21 cellular contexts compared by ENCODE assay signal in the genomic region with DNA sequence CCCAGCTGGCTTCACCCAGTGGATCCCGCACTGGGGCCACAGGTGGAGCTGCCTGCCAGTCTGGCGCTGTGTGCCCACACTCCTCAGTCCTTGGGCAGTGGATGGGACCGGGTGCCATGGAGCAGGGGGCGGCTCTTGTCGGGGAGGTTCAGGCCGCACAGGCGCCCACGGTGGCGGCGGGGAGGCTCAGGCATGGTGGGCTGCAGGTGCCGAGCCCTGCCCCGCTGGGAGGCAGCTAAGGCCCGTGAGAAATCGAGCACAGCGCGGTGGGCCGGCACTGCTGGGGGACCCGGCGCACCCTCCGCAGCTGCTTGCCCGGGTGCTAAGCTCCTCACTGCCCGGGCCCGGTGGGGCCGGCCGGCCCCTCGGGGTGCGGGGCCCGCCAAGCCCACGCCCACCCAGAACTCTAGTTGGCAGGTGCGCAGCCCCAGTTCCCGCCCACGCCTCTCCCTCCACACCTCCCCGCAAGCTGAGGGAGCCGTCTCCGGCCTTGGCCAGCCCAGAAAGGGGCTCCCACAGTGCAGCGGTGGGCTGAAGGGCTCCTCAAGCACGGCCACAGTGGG. TPM values are rescaled to one million over a fixed set of nuclear protein-coding genes. Genes with fewer than 3 reads are reported as not detected.
DNase-seq lines count a peak whose midpoint lies in the region; ATAC-seq and TF ChIP-seq lines count a peak whose summit lies in the region.
"Had no signal": no experiment of that assay in that cellular context is flagged by ENCODE, and none has a peak within 500 bp of the region (broad histone marks: within the 10 kb centered on the region; RNA-seq: fewer than 3 reads in every experiment).

No MANE protein-coding gene starts in this region.

- H3K36me3 ChIP-seq in RWPE2 (ENCODE audit: low read depth), result no peaks in the 10 kb centered on the region
- H3K36me3 ChIP-seq: HAP-1 had no signal

- no peaks in the 10 kb centered on the region for H3K4me1 Mint-ChIP-seq in stimulated activated memory B cell treated with anti-CD40 and anti-IgM and Interleukin-4, amounts not matched to agents 10 μg/mL and 1 μg/mL and 100 μg/mL, for 72 hours
- no peaks in the 10 kb centered on the region for H3K4me1 Mint-ChIP-seq in activated CD8-positive, alpha-beta memory T cell treated with anti-CD3 and anti-CD28 coated beads, Interleukin-2, amount 10 ng/mL, durations not matched to agents 7 days and 5 days
- no peaks in the 10 kb centered on the region for H3K4me1 Mint-ChIP-seq in natural killer cell
- H3K4me1 Mint-ChIP-seq: CD4-positive, alpha-beta memory T cell had no signal

- CTCF ChIA-PET in activated CD8-positive, alpha-beta memory T cell treated with anti-CD3 and anti-CD28 coated beads, Interleukin-2, amount 10 ng/mL, durations not matched to agents 7 days and 5 days (lab: Charles Lee), result interaction anchor here (1.3 kb wide), 1 partner anchor 119 kb away, joined by 3 read pairs; no protein-coding TSS in a partner anchor

- no peak overlapping the region for H3K27ac Mint-ChIP-seq in stimulated activated memory B cell treated with anti-CD40 and anti-IgM and Interleukin-4, amounts not matched to agents 10 μg/mL and 1 μg/mL and 100 μg/mL, for 72 hours
- no peak overlapping the region for H3K27ac Mint-ChIP-seq in activated CD8-positive, alpha-beta memory T cell treated with anti-CD3 and anti-CD28 coated beads, Interleukin-2, amount 10 ng/mL, durations not matched to agents 7 days and 5 days
- H3K27ac Mint-ChIP-seq in natural killer cell, result no peak overlapping the region
- H3K27ac Mint-ChIP-seq: CD4-positive, alpha-beta memory T cell; HFFc6 had no signal

- H3K36me3 Mint-ChIP-seq in stimulated activated memory B cell treated with anti-CD40 and anti-IgM and Interleukin-4, amounts not matched to agents 10 μg/mL and 1 μg/mL and 100 μg/mL, for 72 hours, result no peaks in the 10 kb centered on the region
- H3K36me3 Mint-ChIP-seq in activated CD8-positive, alpha-beta memory T cell treated with anti-CD3 and anti-CD28 coated beads, Interleukin-2, amount 10 ng/mL, durations not matched to agents 7 days and 5 days, result no peaks in the 10 kb centered on the region
- H3K36me3 Mint-ChIP-seq in natural killer cell, result no peaks in the 10 kb centered on the region
- H3K36me3 Mint-ChIP-seq: CD4-positive, alpha-beta memory T cell had no signal

- H3K4me3 ChIP-seq in RWPE2 (ENCODE audit: severe bottlenecking), result no peak overlapping the region
- H3K4me3 ChIP-seq: HAP-1 had no signal

- no peaks in the 10 kb centered on the region for H3K27me3 Mint-ChIP-seq in stimulated activated memory B cell treated with anti-CD40 and anti-IgM and Interleukin-4, amounts not matched to agents 10 μg/mL and 1 μg/mL and 100 μg/mL, for 72 hours
- peaks cover 2% of the 10 kb centered on the region for H3K27me3 Mint-ChIP-seq in activated CD8-positive, alpha-beta memory T cell treated with anti-CD3 and anti-CD28 coated beads, Interleukin-2, amount 10 ng/mL, durations not matched to agents 7 days and 5 days
- peaks cover 3 to 6% of the 10 kb centered on the region in 2 donors for H3K27me3 Mint-ChIP-seq in natural killer cell (ENCODE audit: low read depth in 2 of 2)

- no peaks in the 10 kb centered on the region for H3K4me1 ChIP-seq in RWPE2 (ENCODE audit: insufficient read depth, poor library complexity, severe bottlenecking)
- H3K4me1 ChIP-seq: HAP-1 had no signal

- no peaks in the 10 kb centered on the region for H3K27me3 ChIP-seq in RWPE2 (ENCODE audit: insufficient read depth, poor library complexity, severe bottlenecking)

- no peak for ATAC-seq in RWPE2 (ENCODE audit: low read depth)
- ATAC-seq in stimulated activated memory B cell treated with anti-CD40 and anti-IgM and Interleukin-4, amounts not matched to agents 10 μg/mL and 1 μg/mL and 100 μg/mL, for 72 hours, result peak; percentile 41
- no peak for ATAC-seq in activated CD8-positive, alpha-beta memory T cell treated with anti-CD3 and anti-CD28 coated beads, Interleukin-2, amount 10 ng/mL, durations not matched to agents 7 days and 5 days
- ATAC-seq in natural killer cell, result no peak
- ATAC-seq in HG03025 (IDR thresholded peaks at IDR 0.05; ENCODE audit: low FRiP score, unreplicated experiment), result no peak

- DNase-seq in RWPE2 (ENCODE audit: low spot score) (peak; percentile 42), mesenteric fat pad (ENCODE audit: low spot score) (peak; percentile 68), posterior vena cava (ENCODE audit: low spot score) (peak; percentile 69), NCI-H2029 (lab: John Stamatoyannopoulos, UW) (no peak), natural killer cell (no peak)
- DNase-seq in activated CD8-positive, alpha-beta memory T cell treated with anti-CD3 and anti-CD28 coated beads, Interleukin-2, amount 10 ng/mL, durations not matched to agents 7 days and 5 days, result no peak
- DNase-seq: C1 segment of cervical spinal cord; Calu3; CD4-positive, alpha-beta memory T cell; COR-L47; DMS53; DMS79 treated with DMSO at 0.1 percent for 48 hours; GOT3; HFFc6 had no signal

- intact Hi-C loops in posterior vena cava (cut with DNase I), result no loop called here
- intact Hi-C loops in natural killer cell (cut with micrococcal nuclease), result no loop called here

- H3K4me3 Mint-ChIP-seq in stimulated activated memory B cell treated with anti-CD40 and anti-IgM and Interleukin-4, amounts not matched to agents 10 μg/mL and 1 μg/mL and 100 μg/mL, for 72 hours, result no peak overlapping the region
- no peak overlapping the region for H3K4me3 Mint-ChIP-seq in activated CD8-positive, alpha-beta memory T cell treated with anti-CD3 and anti-CD28 coated beads, Interleukin-2, amount 10 ng/mL, durations not matched to agents 7 days and 5 days
- H3K4me3 Mint-ChIP-seq in natural killer cell, result no peak overlapping the region
- H3K4me3 Mint-ChIP-seq: CD4-positive, alpha-beta memory T cell; HFFc6 had no signal

- no peaks in the 10 kb centered on the region for H3K9me3 ChIP-seq in RWPE2 (ENCODE audit: severe bottlenecking)
- H3K9me3 ChIP-seq: HAP-1 had no signal

- no peaks in the 10 kb centered on the region for H3K9me3 Mint-ChIP-seq in stimulated activated memory B cell treated with anti-CD40 and anti-IgM and Interleukin-4, amounts not matched to agents 10 μg/mL and 1 μg/mL and 100 μg/mL, for 72 hours
- no peaks in the 10 kb centered on the region for H3K9me3 Mint-ChIP-seq in activated CD8-positive, alpha-beta memory T cell treated with anti-CD3 and anti-CD28 coated beads, Interleukin-2, amount 10 ng/mL, durations not matched to agents 7 days and 5 days (ENCODE audit: low read depth)
- no peaks in the 10 kb centered on the region for H3K9me3 Mint-ChIP-seq in natural killer cell
- H3K9me3 Mint-ChIP-seq: CD4-positive, alpha-beta memory T cell had no signal

- TF ChIP-seq CTCF in RWPE2 (IDR thresholded peaks at IDR 0.05; ENCODE audit: poor library complexity, severe bottlenecking), result no peak
- TF ChIP-seq CTCF in natural killer cell (IDR thresholded peaks at IDR 0.05), result no peak

- no peak overlapping the region for H3K27ac ChIP-seq in RWPE2 (ENCODE audit: poor library complexity, severe bottlenecking)

RNA-seq across cellular contexts. Expression of a gene that starts 26.6 kb away (rescaled TPM):
- total RNA-seq in mesenteric fat pad (not detected), posterior vena cava (not detected), natural killer cell (under 1 TPM in 2 of 3 donors, not detected in 1; 0.27 to 0.75 TPM)
- 1 to 10 TPM in 1 of 2 experiments, under 1 TPM in 1; 0.42 to 1.1 TPM for total RNA-seq in activated CD8-positive, alpha-beta memory T cell treated with anti-CD3 and anti-CD28 coated beads, Interleukin-2, amount 10 ng/mL, durations not matched to agents 7 days and 5 days
- total RNA-seq: A172, A673, Calu3, Daoy, G401, HFFc6 had no signal

RNA-seq across cellular contexts. Expression of a gene that starts 40.3 kb away (rescaled TPM):
- not detected for total RNA-seq in mesenteric fat pad
- total RNA-seq in posterior vena cava, result not detected
- total RNA-seq in activated CD8-positive, alpha-beta memory T cell treated with anti-CD3 and anti-CD28 coated beads, Interleukin-2, amount 10 ng/mL, durations not matched to agents 7 days and 5 days, result not detected
- total RNA-seq in natural killer cell, result not detected
- total RNA-seq: A172; A673; Calu3; CD4-positive, alpha-beta memory T cell; Daoy; G401; HFFc6 had no signal

Comparison
In these comparisons a context has a peak if more than half of its experiments do, and no peak if none do; other contexts are left out.
1. DNase-seq: peak in RWPE2 (single experiment), mesenteric fat pad (single experiment) and posterior vena cava (single experiment); none in NCI-H2029 (single experiment), activated CD8-positive, alpha-beta memory T cell treated with anti-CD3 and anti-CD28 coated beads, Interleukin-2, amount 10 ng/mL, durations not matched to agents 7 days and 5 days (single experiment) and natural killer cell (single experiment).